ENCODE assay signal across 1 cellular context in the genomic region with DNA sequence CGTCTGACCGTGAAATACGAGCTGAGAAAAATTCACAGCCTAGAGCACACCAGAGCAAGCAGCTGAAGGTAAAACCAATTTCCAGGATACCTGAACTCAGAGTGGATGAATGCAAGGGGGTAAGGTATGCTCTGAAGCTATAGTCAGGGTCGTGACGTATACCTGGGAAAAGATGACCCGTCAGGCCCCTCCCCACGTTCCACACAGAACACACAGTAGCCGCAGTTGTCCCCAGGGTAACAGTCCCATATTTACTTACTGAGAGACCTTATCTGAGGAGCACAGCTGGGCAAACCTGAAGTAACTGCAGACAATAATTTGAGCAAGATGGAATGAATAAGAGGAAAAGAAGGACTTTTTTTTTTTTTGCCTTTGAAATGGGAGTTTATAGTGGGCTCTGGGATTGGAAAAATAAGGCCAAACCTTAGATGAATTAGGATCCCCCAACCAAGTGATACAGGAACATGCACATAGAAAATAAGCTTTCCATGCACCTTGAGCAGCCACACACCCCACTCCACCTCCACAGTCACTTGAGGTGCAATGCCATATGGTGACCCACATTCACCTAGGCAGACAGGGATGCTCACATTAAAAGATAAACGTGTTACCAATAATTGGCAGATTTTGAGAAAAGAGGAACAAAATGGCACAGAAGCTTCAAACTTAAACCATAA.
TF ChIP-seq lines count a peak whose summit lies in the region.

No MANE protein-coding gene starts in this region.

TF ChIP-seq in K562, 482 proteins besides CTCF, POLR2A, EP300 and RAD21 (continued from another document and continues in another):
- TF ChIP-seq, protein P1, sequence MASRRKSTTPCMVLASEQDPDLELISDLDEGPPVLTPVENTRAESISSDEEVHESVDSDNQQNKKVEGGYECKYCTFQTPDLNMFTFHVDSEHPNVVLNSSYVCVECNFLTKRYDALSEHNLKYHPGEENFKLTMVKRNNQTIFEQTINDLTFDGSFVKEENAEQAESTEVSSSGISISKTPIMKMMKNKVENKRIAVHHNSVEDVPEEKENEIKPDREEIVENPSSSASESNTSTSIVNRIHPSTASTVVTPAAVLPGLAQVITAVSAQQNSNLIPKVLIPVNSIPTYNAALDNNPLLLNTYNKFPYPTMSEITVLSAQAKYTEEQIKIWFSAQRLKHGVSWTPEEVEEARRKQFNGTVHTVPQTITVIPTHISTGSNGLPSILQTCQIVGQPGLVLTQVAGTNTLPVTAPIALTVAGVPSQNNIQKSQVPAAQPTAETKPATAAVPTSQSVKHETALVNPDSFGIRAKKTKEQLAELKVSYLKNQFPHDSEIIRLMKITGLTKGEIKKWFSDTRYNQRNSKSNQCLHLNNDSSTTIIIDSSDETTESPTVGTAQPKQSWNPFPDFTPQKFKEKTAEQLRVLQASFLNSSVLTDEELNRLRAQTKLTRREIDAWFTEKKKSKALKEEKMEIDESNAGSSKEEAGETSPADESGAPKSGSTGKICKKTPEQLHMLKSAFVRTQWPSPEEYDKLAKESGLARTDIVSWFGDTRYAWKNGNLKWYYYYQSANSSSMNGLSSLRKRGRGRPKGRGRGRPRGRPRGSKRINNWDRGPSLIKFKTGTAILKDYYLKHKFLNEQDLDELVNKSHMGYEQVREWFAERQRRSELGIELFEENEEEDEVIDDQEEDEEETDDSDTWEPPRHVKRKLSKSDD (conservative IDR thresholded peaks at IDR 0.05; ENCODE audit: low read length), result no peak
- TF ChIP-seq SUPT5H (IDR thresholded peaks at IDR 0.05), result no peak
- TF ChIP-seq, protein P2, sequence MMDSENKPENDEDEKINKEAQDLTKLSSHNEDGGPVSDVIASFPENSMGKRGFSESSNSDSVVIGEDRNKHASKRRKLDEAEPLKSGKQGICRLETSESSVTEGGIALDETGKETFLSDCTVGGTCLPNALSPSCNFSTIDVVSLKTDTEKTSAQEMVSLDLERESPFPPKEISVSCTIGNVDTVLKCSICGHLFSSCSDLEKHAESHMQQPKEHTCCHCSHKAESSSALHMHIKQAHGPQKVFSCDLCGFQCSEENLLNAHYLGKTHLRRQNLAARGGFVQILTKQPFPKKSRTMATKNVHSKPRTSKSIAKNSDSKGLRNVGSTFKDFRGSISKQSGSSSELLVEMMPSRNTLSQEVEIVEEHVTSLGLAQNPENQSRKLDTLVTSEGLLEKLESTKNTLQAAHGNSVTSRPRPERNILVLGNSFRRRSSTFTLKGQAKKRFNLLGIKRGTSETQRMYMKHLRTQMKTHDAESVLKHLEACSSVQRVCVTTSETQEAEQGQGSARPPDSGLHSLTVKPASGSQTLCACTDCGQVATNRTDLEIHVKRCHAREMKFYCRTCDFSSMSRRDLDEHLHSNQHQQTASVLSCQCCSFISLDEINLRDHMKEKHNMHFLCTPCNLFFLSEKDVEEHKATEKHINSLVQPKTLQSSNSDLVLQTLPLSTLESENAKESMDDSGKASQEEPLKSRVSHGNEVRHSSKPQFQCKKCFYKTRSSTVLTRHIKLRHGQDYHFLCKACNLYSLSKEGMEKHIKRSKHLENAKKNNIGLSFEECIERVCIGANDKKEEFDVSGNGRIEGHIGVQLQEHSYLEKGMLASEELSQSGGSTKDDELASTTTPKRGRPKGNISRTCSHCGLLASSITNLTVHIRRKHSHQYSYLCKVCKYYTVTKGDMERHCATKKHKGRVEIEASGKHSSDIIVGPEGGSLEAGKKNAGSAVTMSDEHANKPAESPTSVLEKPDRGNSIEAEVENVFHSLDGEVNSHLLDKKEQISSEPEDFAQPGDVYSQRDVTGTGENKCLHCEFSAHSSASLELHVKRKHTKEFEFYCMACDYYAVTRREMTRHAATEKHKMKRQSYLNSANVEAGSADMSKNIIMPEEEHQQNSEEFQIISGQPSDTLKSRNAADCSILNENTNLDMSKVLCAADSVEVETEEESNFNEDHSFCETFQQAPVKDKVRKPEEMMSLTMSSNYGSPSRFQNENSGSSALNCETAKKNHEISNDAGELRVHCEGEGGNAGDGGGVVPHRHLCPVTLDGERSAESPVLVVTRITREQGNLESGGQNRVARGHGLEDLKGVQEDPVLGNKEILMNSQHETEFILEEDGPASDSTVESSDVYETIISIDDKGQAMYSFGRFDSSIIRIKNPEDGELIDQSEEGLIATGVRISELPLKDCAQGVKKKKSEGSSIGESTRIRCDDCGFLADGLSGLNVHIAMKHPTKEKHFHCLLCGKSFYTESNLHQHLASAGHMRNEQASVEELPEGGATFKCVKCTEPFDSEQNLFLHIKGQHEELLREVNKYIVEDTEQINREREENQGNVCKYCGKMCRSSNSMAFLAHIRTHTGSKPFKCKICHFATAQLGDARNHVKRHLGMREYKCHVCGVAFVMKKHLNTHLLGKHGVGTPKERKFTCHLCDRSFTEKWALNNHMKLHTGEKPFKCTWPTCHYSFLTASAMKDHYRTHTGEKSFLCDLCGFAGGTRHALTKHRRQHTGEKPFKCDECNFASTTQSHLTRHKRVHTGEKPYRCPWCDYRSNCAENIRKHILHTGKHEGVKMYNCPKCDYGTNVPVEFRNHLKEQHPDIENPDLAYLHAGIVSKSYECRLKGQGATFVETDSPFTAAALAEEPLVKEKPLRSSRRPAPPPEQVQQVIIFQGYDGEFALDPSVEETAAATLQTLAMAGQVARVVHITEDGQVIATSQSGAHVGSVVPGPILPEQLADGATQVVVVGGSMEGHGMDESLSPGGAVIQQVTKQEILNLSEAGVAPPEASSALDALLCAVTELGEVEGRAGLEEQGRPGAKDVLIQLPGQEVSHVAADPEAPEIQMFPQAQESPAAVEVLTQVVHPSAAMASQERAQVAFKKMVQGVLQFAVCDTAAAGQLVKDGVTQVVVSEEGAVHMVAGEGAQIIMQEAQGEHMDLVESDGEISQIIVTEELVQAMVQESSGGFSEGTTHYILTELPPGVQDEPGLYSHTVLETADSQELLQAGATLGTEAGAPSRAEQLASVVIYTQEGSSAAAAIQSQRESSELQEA (IDR thresholded peaks at IDR 0.05; ENCODE audit: low read depth), result no peak
- TF ChIP-seq TOE1 (IDR thresholded peaks at IDR 0.05; ENCODE audit: borderline replicate concordance), result no peak
- no peak for TF ChIP-seq TOE1 (CRISPR knock-in tag; IDR thresholded peaks at IDR 0.05; ENCODE audit: borderline replicate concordance, low read depth)
- no peak for TF ChIP-seq ZFP36 (IDR thresholded peaks at IDR 0.05; ENCODE audit: low read depth, low read length, partially characterized antibody)
- no peak for TF ChIP-seq ERF (CRISPR knock-in tag; IDR thresholded peaks at IDR 0.05)
- TF ChIP-seq HDAC3 (IDR thresholded peaks at IDR 0.05; ENCODE audit: borderline replicate concordance, partially characterized antibody), result no peak
- TF ChIP-seq, protein P3, sequence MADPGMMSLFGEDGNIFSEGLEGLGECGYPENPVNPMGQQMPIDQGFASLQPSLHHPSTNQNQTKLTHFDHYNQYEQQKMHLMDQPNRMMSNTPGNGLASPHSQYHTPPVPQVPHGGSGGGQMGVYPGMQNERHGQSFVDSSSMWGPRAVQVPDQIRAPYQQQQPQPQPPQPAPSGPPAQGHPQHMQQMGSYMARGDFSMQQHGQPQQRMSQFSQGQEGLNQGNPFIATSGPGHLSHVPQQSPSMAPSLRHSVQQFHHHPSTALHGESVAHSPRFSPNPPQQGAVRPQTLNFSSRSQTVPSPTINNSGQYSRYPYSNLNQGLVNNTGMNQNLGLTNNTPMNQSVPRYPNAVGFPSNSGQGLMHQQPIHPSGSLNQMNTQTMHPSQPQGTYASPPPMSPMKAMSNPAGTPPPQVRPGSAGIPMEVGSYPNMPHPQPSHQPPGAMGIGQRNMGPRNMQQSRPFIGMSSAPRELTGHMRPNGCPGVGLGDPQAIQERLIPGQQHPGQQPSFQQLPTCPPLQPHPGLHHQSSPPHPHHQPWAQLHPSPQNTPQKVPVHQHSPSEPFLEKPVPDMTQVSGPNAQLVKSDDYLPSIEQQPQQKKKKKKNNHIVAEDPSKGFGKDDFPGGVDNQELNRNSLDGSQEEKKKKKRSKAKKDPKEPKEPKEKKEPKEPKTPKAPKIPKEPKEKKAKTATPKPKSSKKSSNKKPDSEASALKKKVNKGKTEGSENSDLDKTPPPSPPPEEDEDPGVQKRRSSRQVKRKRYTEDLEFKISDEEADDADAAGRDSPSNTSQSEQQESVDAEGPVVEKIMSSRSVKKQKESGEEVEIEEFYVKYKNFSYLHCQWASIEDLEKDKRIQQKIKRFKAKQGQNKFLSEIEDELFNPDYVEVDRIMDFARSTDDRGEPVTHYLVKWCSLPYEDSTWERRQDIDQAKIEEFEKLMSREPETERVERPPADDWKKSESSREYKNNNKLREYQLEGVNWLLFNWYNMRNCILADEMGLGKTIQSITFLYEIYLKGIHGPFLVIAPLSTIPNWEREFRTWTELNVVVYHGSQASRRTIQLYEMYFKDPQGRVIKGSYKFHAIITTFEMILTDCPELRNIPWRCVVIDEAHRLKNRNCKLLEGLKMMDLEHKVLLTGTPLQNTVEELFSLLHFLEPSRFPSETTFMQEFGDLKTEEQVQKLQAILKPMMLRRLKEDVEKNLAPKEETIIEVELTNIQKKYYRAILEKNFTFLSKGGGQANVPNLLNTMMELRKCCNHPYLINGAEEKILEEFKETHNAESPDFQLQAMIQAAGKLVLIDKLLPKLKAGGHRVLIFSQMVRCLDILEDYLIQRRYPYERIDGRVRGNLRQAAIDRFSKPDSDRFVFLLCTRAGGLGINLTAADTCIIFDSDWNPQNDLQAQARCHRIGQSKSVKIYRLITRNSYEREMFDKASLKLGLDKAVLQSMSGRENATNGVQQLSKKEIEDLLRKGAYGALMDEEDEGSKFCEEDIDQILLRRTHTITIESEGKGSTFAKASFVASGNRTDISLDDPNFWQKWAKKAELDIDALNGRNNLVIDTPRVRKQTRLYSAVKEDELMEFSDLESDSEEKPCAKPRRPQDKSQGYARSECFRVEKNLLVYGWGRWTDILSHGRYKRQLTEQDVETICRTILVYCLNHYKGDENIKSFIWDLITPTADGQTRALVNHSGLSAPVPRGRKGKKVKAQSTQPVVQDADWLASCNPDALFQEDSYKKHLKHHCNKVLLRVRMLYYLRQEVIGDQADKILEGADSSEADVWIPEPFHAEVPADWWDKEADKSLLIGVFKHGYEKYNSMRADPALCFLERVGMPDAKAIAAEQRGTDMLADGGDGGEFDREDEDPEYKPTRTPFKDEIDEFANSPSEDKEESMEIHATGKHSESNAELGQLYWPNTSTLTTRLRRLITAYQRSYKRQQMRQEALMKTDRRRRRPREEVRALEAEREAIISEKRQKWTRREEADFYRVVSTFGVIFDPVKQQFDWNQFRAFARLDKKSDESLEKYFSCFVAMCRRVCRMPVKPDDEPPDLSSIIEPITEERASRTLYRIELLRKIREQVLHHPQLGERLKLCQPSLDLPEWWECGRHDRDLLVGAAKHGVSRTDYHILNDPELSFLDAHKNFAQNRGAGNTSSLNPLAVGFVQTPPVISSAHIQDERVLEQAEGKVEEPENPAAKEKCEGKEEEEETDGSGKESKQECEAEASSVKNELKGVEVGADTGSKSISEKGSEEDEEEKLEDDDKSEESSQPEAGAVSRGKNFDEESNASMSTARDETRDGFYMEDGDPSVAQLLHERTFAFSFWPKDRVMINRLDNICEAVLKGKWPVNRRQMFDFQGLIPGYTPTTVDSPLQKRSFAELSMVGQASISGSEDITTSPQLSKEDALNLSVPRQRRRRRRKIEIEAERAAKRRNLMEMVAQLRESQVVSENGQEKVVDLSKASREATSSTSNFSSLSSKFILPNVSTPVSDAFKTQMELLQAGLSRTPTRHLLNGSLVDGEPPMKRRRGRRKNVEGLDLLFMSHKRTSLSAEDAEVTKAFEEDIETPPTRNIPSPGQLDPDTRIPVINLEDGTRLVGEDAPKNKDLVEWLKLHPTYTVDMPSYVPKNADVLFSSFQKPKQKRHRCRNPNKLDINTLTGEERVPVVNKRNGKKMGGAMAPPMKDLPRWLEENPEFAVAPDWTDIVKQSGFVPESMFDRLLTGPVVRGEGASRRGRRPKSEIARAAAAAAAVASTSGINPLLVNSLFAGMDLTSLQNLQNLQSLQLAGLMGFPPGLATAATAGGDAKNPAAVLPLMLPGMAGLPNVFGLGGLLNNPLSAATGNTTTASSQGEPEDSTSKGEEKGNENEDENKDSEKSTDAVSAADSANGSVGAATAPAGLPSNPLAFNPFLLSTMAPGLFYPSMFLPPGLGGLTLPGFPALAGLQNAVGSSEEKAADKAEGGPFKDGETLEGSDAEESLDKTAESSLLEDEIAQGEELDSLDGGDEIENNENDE (IDR thresholded peaks at IDR 0.05; ENCODE audit: low read depth, low read length), result no peak
- TF ChIP-seq, protein P4, sequence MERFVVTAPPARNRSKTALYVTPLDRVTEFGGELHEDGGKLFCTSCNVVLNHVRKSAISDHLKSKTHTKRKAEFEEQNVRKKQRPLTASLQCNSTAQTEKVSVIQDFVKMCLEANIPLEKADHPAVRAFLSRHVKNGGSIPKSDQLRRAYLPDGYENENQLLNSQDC (CRISPR knock-in tag; IDR thresholded peaks at IDR 0.05), result no peak
- TF ChIP-seq ESRRB (CRISPR knock-in tag; IDR thresholded peaks at IDR 0.05; ENCODE audit: borderline replicate concordance), result no peak
- TF ChIP-seq NFE2L1 (tag; IDR thresholded peaks at IDR 0.05; ENCODE audit: borderline replicate concordance, low read depth), result no peak
- no peak for TF ChIP-seq SRSF3 (IDR thresholded peaks at IDR 0.05; ENCODE audit: insufficient read depth, low read length)
- peak; percentile 22; the same call in 1 of the 2 replicates for TF ChIP-seq NFRKB (IDR thresholded peaks at IDR 0.05; ENCODE audit: low read depth)
- TF ChIP-seq, protein P5, sequence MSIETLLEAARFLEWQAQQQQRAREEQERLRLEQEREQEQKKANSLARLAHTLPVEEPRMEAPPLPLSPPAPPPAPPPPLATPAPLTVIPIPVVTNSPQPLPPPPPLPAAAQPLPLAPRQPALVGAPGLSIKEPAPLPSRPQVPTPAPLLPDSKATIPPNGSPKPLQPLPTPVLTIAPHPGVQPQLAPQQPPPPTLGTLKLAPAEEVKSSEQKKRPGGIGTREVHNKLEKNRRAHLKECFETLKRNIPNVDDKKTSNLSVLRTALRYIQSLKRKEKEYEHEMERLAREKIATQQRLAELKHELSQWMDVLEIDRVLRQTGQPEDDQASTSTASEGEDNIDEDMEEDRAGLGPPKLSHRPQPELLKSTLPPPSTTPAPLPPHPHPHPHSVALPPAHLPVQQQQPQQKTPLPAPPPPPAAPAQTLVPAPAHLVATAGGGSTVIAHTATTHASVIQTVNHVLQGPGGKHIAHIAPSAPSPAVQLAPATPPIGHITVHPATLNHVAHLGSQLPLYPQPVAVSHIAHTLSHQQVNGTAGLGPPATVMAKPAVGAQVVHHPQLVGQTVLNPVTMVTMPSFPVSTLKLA (conservative IDR thresholded peaks at IDR 0.05), result no peak
- TF ChIP-seq OTX1 (CRISPR knock-in tag; IDR thresholded peaks at IDR 0.05), result 0 out of 2 replicates have a peak, but pooled peaks have one; percentile 58
- TF ChIP-seq ZNF668 (CRISPR knock-in tag; IDR thresholded peaks at IDR 0.05), result no peak
- no peak for TF ChIP-seq SLC30A9 (CRISPR knock-in tag; IDR thresholded peaks at IDR 0.05)
- TF ChIP-seq ZC3H8 (IDR thresholded peaks at IDR 0.05), result no peak; the same call in 1 of the 2 replicates
- no peak for TF ChIP-seq GABPB1 (CRISPR knock-in tag; IDR thresholded peaks at IDR 0.05)
